9 cellular contexts compared by ENCODE assay signal in the genomic region with DNA sequence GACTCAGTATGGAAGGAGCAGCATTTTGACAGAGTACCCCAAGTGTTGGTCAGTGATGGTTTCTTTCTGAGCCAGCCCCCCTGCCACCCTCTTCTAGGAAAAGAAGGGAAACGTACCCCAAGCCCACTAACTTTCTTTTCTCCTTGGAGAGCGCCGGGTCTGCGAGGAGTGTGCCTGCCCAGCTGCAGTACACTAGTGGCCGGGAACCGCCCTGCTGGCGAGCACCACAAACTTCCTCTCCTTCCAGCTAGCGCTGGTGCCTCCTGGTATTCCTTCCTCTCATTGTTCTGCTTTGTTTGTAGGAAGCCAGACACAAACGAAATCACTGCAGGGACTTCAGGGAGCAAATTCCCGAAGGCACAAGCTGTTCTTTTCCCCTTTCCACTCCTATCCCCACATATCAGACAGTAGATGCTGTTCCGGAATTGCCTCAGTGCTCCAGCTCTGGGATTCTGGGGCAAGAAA. TPM values are rescaled to one million over a fixed set of nuclear protein-coding genes. Genes with fewer than 3 reads are reported as not detected.
A peak's percentile ranks its signal among the peaks of the same experiment; 100 is the strongest.
DNase-seq lines count a peak whose midpoint lies in the region; ATAC-seq and TF ChIP-seq lines count a peak whose summit lies in the region.
"Had no signal": no experiment of that assay in that cellular context is flagged by ENCODE, and none has a peak within 500 bp of the region (broad histone marks: within the 10 kb centered on the region; RNA-seq: fewer than 3 reads in every experiment).

No MANE protein-coding gene starts in this region.

- intact Hi-C loops in head of caudate nucleus (cut with DNase I): no loop called here
- intact Hi-C loops in posterior cingulate gyrus (cut with DNase I): no loop called here

- H3K9ac ChIP-seq in SK-N-SH: peak overlapping the region; percentile 91

- peak overlapping the region; percentile 75 to 86 for H3K4me3 ChIP-seq in SK-N-SH (ENCODE audit: low read depth in 2 of 2, low read length in 1 of 2)

- WGBS in SK-N-SH (ENCODE audit: low lambda C conversion rate): 2% methylated on average over 11 of the region's 11 CpGs

- H3K36me3 ChIP-seq in SK-N-SH (replicated peaks in 1 of 2; ENCODE audit: control insufficient read depth in 1 of 2, insufficient read depth in 2 of 2, low read length in 1 of 2): peaks cover 0 to 27% of the 10 kb centered on the region in 2 experiments

- H3K79me2 ChIP-seq in SK-N-SH (ENCODE audit: insufficient read depth): peaks cover 99% of the 10 kb centered on the region

- H3K4me2 ChIP-seq in SK-N-SH: peak overlapping the region; percentile 92

- peak; percentile 34 to 55 for DNase-seq in NCI-H526 (lab: John Stamatoyannopoulos, UW)
- DNase-seq in NCI-H526 treated with DMSO at 0.1 percent for 48 hours (lab: John Stamatoyannopoulos, UW): no peak
- DNase-seq in SK-N-SH: no peak
- DNase-seq in head of caudate nucleus: peak in 25 of 42 donors; percentile 5 to 60 (median 19)
- peak in 7 of 10 donors; percentile 27 to 90 (median 40) for DNase-seq in posterior cingulate gyrus
- DNase-seq in RKO (ENCODE audit: low spot score): no peak
- DNase-seq in NCI-H187 (lab: John Stamatoyannopoulos, UW): no peak
- DNase-seq: DND-41 had no signal

- H3K4me1 ChIP-seq in SK-N-SH (ENCODE audit: control insufficient read depth in 1 of 2, insufficient read depth in 2 of 2, low read depth in 1 of 2, low read length in 1 of 2): peaks cover 0 to 14% of the 10 kb centered on the region in 2 experiments; a peak in 2 of 4 replicates

- peak overlapping the region; percentile 42; the same call in 1 of the 2 replicates for H2AFZ ChIP-seq in SK-N-SH (ENCODE audit: low read depth)

- H3K27ac ChIP-seq in SK-N-SH (ENCODE audit: low read depth in 2 of 2, low read length in 1 of 2): peak overlapping the region; percentile 64 to 79

- no peaks in the 10 kb centered on the region for H3K9me3 ChIP-seq in SK-N-SH

- peaks cover 13% of the 10 kb centered on the region; the same call in 1 of the 2 replicates for H4K20me1 ChIP-seq in SK-N-SH (ENCODE audit: insufficient read depth)

- peak; percentile 42 for TF ChIP-seq CTCF in SK-N-SH (IDR thresholded peaks at IDR 0.05)

- no peaks in the 10 kb centered on the region for H3K27me3 ChIP-seq in SK-N-SH (ENCODE audit: insufficient read depth)

- TF ChIP-seq EP300 in SK-N-SH (IDR thresholded peaks at IDR 0.05; ENCODE audit: borderline replicate concordance in 1 of 2, low read depth in 1 of 2, low read length in 1 of 2): no peak

- no peak for ATAC-seq in HG03097 (IDR thresholded peaks at IDR 0.05; ENCODE audit: low FRiP score, unreplicated experiment)

- H3F3A ChIP-seq in SK-N-SH (replicated peaks; ENCODE audit: insufficient read depth): peaks cover 8% of the 10 kb centered on the region

- CTCF ChIA-PET in SK-N-SH (lab: Yijun Ruan, JAX): interaction anchor here (0.9 to 4.6 kb wide), 4 partner anchors 14 to 55 kb away, joined by 3 to 20 read pairs (median 4); no protein-coding TSS in a partner anchor

- H3K9me2 ChIP-seq in SK-N-SH: no peaks in the 10 kb centered on the region

- no peak for TF ChIP-seq RAD21 in SK-N-SH (IDR thresholded peaks at IDR 0.05; ENCODE audit: low read length)

- POLR2A ChIA-PET in SK-N-SH (lab: Yijun Ruan, JAX): no interaction called here

TF ChIP-seq in SK-N-SH, 30 proteins besides CTCF, POLR2A, EP300 and RAD21:
- TF ChIP-seq POLR2AphosphoS5 (IDR thresholded peaks at IDR 0.05; ENCODE audit: low read depth, low read length) (peak; percentile 62), GABPA (IDR thresholded peaks at IDR 0.05; ENCODE audit: low read depth) (peak; percentile 27; the same call in 1 of the 2 replicates), TAF1 (IDR thresholded peaks at IDR 0.05; ENCODE audit: borderline replicate concordance, low read depth, low read length) (peak; percentile 44; the same call in 1 of the 2 replicates)
- TF ChIP-seq, protein P1, sequence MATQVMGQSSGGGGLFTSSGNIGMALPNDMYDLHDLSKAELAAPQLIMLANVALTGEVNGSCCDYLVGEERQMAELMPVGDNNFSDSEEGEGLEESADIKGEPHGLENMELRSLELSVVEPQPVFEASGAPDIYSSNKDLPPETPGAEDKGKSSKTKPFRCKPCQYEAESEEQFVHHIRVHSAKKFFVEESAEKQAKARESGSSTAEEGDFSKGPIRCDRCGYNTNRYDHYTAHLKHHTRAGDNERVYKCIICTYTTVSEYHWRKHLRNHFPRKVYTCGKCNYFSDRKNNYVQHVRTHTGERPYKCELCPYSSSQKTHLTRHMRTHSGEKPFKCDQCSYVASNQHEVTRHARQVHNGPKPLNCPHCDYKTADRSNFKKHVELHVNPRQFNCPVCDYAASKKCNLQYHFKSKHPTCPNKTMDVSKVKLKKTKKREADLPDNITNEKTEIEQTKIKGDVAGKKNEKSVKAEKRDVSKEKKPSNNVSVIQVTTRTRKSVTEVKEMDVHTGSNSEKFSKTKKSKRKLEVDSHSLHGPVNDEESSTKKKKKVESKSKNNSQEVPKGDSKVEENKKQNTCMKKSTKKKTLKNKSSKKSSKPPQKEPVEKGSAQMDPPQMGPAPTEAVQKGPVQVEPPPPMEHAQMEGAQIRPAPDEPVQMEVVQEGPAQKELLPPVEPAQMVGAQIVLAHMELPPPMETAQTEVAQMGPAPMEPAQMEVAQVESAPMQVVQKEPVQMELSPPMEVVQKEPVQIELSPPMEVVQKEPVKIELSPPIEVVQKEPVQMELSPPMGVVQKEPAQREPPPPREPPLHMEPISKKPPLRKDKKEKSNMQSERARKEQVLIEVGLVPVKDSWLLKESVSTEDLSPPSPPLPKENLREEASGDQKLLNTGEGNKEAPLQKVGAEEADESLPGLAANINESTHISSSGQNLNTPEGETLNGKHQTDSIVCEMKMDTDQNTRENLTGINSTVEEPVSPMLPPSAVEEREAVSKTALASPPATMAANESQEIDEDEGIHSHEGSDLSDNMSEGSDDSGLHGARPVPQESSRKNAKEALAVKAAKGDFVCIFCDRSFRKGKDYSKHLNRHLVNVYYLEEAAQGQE (IDR thresholded peaks at IDR 0.05; ENCODE audit: low read depth, low read length): no peak
TF ChIP-seq in SK-N-SH: peak in this region for 3.

RNA-seq across cellular contexts. Expression of a gene that starts 1.8 kb away (rescaled TPM):
- polyA plus RNA-seq in SK-N-SH (2012; rRNA removed): 48.7 and 49.9 TPM in 2 replicates
- polyA plus RNA-seq in SK-N-SH (2012; cell fraction: cytosol; rRNA removed): 36.6 and 44.8 TPM in 2 replicates
- 23.7 and 33.6 TPM in 2 replicates for polyA plus RNA-seq in SK-N-SH (2012; cell fraction: nucleus; rRNA removed)

Comparison
In these comparisons a context has a peak if more than half of its experiments do, and no peak if none do; other contexts are left out.
1. DNase-seq: peak in NCI-H526 (2 of 2), head of caudate nucleus (25 of 42) and posterior cingulate gyrus (7 of 10); none in NCI-H526 treated with DMSO at 0.1 percent for 48 hours (single experiment), SK-N-SH (single experiment), RKO (single experiment) and NCI-H187 (0 of 2).